Comparison of ENCODE assay signal across 12 cellular contexts in genomic region chr10:62018141-62018911, GRCh38.
DNase-seq lines count a peak whose midpoint lies in the region; ATAC-seq and TF ChIP-seq lines count a peak whose summit lies in the region.
"Had no signal": no experiment of that assay in that cellular context is flagged by ENCODE, and none has a peak within 500 bp of the region (broad histone marks: within the 10 kb centered on the region; RNA-seq: fewer than 3 reads in every experiment).

No MANE protein-coding gene starts in this region.

- no peaks in the 10 kb centered on the region for H3K36me3 ChIP-seq in GM06990 (ENCODE audit: control insufficient read depth, insufficient read depth, low read length)
- no peaks in the 10 kb centered on the region for H3K36me3 ChIP-seq in ascending aorta
- H3K36me3 ChIP-seq in neutrophil = no peaks in the 10 kb centered on the region
- H3K36me3 ChIP-seq: brain microvascular endothelial cell had no signal

- no peak for DNase-seq in GM06990 (ENCODE audit: extremely low read depth, insufficient read length)
- no peak for DNase-seq in ascending aorta (ENCODE audit: low spot score in 2 of 2)
- DNase-seq in putamen (ENCODE audit: low spot score) = no peak
- DNase-seq in activated effector memory CD4-positive, alpha-beta T cell treated with anti-CD3 and anti-CD28 coated beads, Interleukin-2, amount 50 U/mL, for 16 hours = no peak
- DNase-seq: brain microvascular endothelial cell, NCI-H2171, nephron progenitor cell had no signal

- peaks cover 16 to 42% of the 10 kb centered on the region in 2 donors for H3K4me1 ChIP-seq in ascending aorta
- peaks cover 21 to 24% of the 10 kb centered on the region in 2 experiments for H3K4me1 ChIP-seq in neutrophil (ENCODE audit: control insufficient read depth in 1 of 2, insufficient read depth in 1 of 2, low read depth in 1 of 2, low read length in 1 of 2)

- intact Hi-C loops in ascending aorta (cut with DNase I) = loop anchor here (2.0 kb wide), 2 partner anchors 18 to 26 kb away; no protein-coding TSS in a partner anchor

- ATAC-seq in HG03108 (IDR thresholded peaks at IDR 0.05; ENCODE audit: unreplicated experiment) (peak; percentile 42), GM21526 (IDR thresholded peaks at IDR 0.05; ENCODE audit: low FRiP score, unreplicated experiment) (no peak), GM19023 (IDR thresholded peaks at IDR 0.05; ENCODE audit: unreplicated experiment) (no peak)
- ATAC-seq: WTC11 had no signal

- H3K9me3 ChIP-seq in ascending aorta (no peaks in the 10 kb centered on the region), neutrophil (no peaks in the 10 kb centered on the region)

- TF ChIP-seq CTCF in GM06990 (IDR thresholded peaks at IDR 0.05; ENCODE audit: insufficient read depth, low read length, poor library complexity, severe bottlenecking) = no peak
- TF ChIP-seq CTCF in ascending aorta (IDR thresholded peaks at IDR 0.05) = no peak
- no peak for TF ChIP-seq CTCF in neutrophil (IDR thresholded peaks at IDR 0.05)

- H3K27ac ChIP-seq in ascending aorta = peak overlapping the region; percentile 88 to 91
- peak overlapping the region; percentile 34 for H3K27ac ChIP-seq in neutrophil
- H3K27ac ChIP-seq: brain microvascular endothelial cell had no signal

- H3K4me3 ChIP-seq in GM06990 (replicated peaks; ENCODE audit: low read depth, low read length) (peak overlapping the region; percentile 32; the same call in 1 of the 2 replicates), ascending aorta (no peak overlapping the region), neutrophil (ENCODE audit: low read depth in 1 of 2, low read length in 1 of 2) (no peak overlapping the region)

- H3K27me3 ChIP-seq in GM06990 (replicated peaks; ENCODE audit: control insufficient read depth, insufficient read depth, low read length) = no peaks in the 10 kb centered on the region
- H3K27me3 ChIP-seq in ascending aorta = no peaks in the 10 kb centered on the region
- H3K27me3 ChIP-seq in neutrophil = no peaks in the 10 kb centered on the region
- H3K27me3 ChIP-seq: brain microvascular endothelial cell had no signal
